Comparison of ENCODE assay signal across 8 cellular contexts in the genomic region with DNA sequence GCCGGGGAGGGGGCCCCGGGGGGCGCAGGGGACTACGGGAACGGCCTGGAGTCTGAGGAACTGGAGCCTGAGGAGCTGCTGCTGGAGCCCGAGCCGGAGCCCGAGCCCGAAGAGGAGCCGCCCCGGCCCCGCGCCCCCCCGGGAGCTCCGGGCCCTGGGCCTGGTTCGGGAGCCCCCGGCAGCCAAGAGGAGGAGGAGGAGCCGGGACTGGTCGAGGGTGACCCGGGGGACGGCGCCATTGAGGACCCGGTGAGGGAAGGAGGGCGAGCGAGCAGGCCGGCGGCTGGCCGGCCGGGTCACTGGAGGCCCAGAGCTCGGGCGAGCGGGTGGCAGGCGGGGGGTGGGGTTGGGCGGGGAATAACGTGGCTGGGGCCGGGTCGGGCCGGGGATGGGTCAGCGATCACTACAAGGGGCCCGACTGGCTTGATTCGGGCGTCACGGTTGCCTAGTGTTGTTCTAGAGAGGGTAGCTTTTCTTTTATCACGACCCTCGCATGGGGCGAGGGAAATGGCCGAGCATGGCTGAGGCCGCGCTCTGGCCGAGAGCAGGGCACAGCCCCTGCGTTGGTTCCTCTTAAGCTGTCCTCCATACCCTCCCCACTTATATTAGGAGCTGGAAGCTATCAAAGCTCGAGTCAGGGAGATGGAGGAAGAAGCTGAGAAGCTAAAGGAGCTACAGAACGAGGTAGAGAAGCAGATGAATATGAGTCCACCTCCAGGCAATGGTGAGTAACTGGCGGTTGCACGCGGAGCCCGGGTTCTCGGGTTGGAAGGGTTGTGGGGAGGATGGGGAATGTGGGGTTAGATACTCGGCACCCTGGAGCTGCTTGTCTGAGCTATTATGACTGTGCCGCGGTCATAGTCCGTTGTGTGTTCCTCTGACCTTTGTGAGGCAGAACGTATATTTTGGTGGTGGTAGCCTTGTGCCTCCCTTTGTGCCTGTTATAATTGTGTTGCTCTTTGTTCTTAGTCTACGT. TPM values are rescaled to one million over a fixed set of nuclear protein-coding genes. Genes with fewer than 3 reads are reported as not detected.
DNase-seq lines count a peak whose midpoint lies in the region; ATAC-seq and TF ChIP-seq lines count a peak whose summit lies in the region.

No MANE protein-coding gene starts in this region.

- H3K9me3 Mint-ChIP-seq in activated CD4-positive, alpha-beta T cell treated with anti-CD3 and anti-CD28 coated beads for 36 hours (ENCODE audit: low read depth): no peaks in the 10 kb centered on the region

- H3K27ac ChIP-seq in lung (ENCODE audit: low read depth in 1 of 2, low read length in 1 of 2): peak overlapping the region; percentile 94 to 97

- DNase-seq in DMS79 (lab: John Stamatoyannopoulos, UW) (peak; percentile 14), LNCaP clone FGC (ENCODE audit: low read depth) (no peak), dermis blood vessel endothelial cell (peak; percentile 58), lung (ENCODE audit: low spot score) (no peak), 8988T (no peak)
- peak; percentile 82 for DNase-seq in activated CD4-positive, alpha-beta T cell treated with anti-CD3 and anti-CD28 coated beads for 36 hours
- DNase-seq in stimulated activated CD8-positive, alpha-beta memory T cell treated with anti-CD3 and anti-CD28 coated beads, Interleukin-7, amount 100 ng/mL, for 4 hours (ENCODE audit: low read depth in 2 of 2): peak; percentile 34 to 37

- POLR2A ChIA-PET in activated CD4-positive, alpha-beta T cell treated with anti-CD3 and anti-CD28 coated beads for 36 hours (lab: Charles Lee): interaction anchor here (0.6 to 4.7 kb wide), 13 partner anchors 19 to 825 kb away, joined by 3 to 93 read pairs (median 4); partner anchors contain the start of genes ACIN1, C14orf119, HOMEZ and NGDN

- peak overlapping the region; percentile 94 for H3K27ac Mint-ChIP-seq in activated CD4-positive, alpha-beta T cell treated with anti-CD3 and anti-CD28 coated beads for 36 hours

- no peaks in the 10 kb centered on the region for H3K27me3 ChIP-seq in lung (ENCODE audit: control insufficient read depth, insufficient read depth)

- peaks cover 5% of the 10 kb centered on the region in 2 donors for H3K4me1 ChIP-seq in lung (ENCODE audit: control insufficient read depth in 2 of 2, insufficient read depth in 2 of 2, low read length in 2 of 2)

- CTCF ChIA-PET in activated CD4-positive, alpha-beta T cell treated with anti-CD3 and anti-CD28 coated beads for 36 hours (lab: Charles Lee): interaction anchor here (0.7 to 11.6 kb wide), 21 partner anchors 10 to 253 kb away, joined by 3 to 173 read pairs (median 4); partner anchors contain the start of genes AP1G2, HOMEZ, NGDN and PPP1R3E

- H3K36me3 ChIP-seq in lung (ENCODE audit: control insufficient read depth in 2 of 2, insufficient read depth in 2 of 2, low read length in 2 of 2): peaks cover 14 to 18% of the 10 kb centered on the region in 2 donors

- ATAC-seq in GM21576 (IDR thresholded peaks at IDR 0.05; ENCODE audit: unreplicated experiment) (peak; percentile 9), lung (ENCODE audit: insufficient read depth, low FRiP score) (peak; percentile 10)
- ATAC-seq in activated CD4-positive, alpha-beta T cell treated with anti-CD3 and anti-CD28 coated beads for 36 hours: peak; percentile 7

- peaks cover 25% of the 10 kb centered on the region for H3K4me1 Mint-ChIP-seq in activated CD4-positive, alpha-beta T cell treated with anti-CD3 and anti-CD28 coated beads for 36 hours

- WGBS in lung, 2 donors: 1% methylated on average over 50 to 64 of the region's 64 CpGs

- no peaks in the 10 kb centered on the region for H3K9me3 ChIP-seq in lung (ENCODE audit: control insufficient read depth in 2 of 2, insufficient read depth in 1 of 2, low read length in 1 of 2)

- peak overlapping the region; percentile 93 for H3K4me3 Mint-ChIP-seq in activated CD4-positive, alpha-beta T cell treated with anti-CD3 and anti-CD28 coated beads for 36 hours

- no peaks in the 10 kb centered on the region for H3K27me3 Mint-ChIP-seq in activated CD4-positive, alpha-beta T cell treated with anti-CD3 and anti-CD28 coated beads for 36 hours

- H3K4me3 ChIP-seq in LNCaP clone FGC (ENCODE audit: low read depth, low read length) (peak overlapping the region; percentile 67), lung (peak overlapping the region; percentile 70)

- H3K36me3 Mint-ChIP-seq in activated CD4-positive, alpha-beta T cell treated with anti-CD3 and anti-CD28 coated beads for 36 hours (ENCODE audit: low read depth): peaks cover 34% of the 10 kb centered on the region

- intact Hi-C loops in activated CD4-positive, alpha-beta T cell treated with anti-CD3 and anti-CD28 coated beads for 36 hours (cut with DNase I, micrococcal nuclease): loop anchor here (1.0 to 5.0 kb wide), 16 partner anchors 21 to 1938 kb away; partner anchors contain the start of genes HOMEZ (in 2 of the 2), NGDN (in 2 of the 2), THTPA (in 2 of the 2) and ACIN1 (in 1 of the 2)

- no peak for TF ChIP-seq CTCF in LNCaP clone FGC (IDR thresholded peaks at IDR 0.05; ENCODE audit: control insufficient read depth, extremely low read depth, insufficient read depth)
- TF ChIP-seq CTCF in lung (IDR thresholded peaks at IDR 0.05; ENCODE audit: control extremely low read depth, extremely low read depth): no peak

RNA-seq across cellular contexts. Expression of gene PABPN1, which starts 0.6 kb away (rescaled TPM):
- total RNA-seq in activated CD4-positive, alpha-beta T cell treated with anti-CD3 and anti-CD28 coated beads for 36 hours: 100 to 1,000 TPM; 237 to 338 TPM
- total RNA-seq in dermis blood vessel endothelial cell (71.5 and 93.9 TPM in 2 replicates), lung (100 to 1,000 TPM in 1 of 2 donors, 10 to 100 TPM in 1; 66.0 to 116 TPM)
- 100 to 1,000 TPM in 1 of 2 donors, 10 to 100 TPM in 1; 88.8 to 183 TPM for polyA plus RNA-seq in lung

RNA-seq across cellular contexts. Expression of gene BCL2L2, which starts 15.2 kb away (rescaled TPM):
- 1 to 10 TPM in 1 of 2 experiments, under 1 TPM in 1; 0.73 to 1.2 TPM for total RNA-seq in activated CD4-positive, alpha-beta T cell treated with anti-CD3 and anti-CD28 coated beads for 36 hours
- total RNA-seq in dermis blood vessel endothelial cell: 10.4 and 13.5 TPM in 2 replicates
- total RNA-seq in lung: 10 to 100 TPM; 20.8 to 52.8 TPM
- polyA plus RNA-seq in lung: 10 to 100 TPM; 31.0 to 48.6 TPM

RNA-seq across cellular contexts. Expression of gene PPP1R3E, which starts 19.2 kb away (rescaled TPM):
- total RNA-seq in activated CD4-positive, alpha-beta T cell treated with anti-CD3 and anti-CD28 coated beads for 36 hours: 10 to 100 TPM; 30.9 to 44.6 TPM
- total RNA-seq in dermis blood vessel endothelial cell (1.7 and 2.6 TPM in 2 replicates), lung (10 to 100 TPM in 1 of 2 donors, 1 to 10 TPM in 1; 7.5 to 14.5 TPM)
- polyA plus RNA-seq in lung: 10 to 100 TPM in 1 of 2 donors, 1 to 10 TPM in 1; 7.1 to 16.4 TPM

RNA-seq across cellular contexts. Expression of gene SLC22A17, which starts 30.8 kb away (rescaled TPM):
- 1 to 10 TPM; 4.7 to 5.3 TPM for total RNA-seq in activated CD4-positive, alpha-beta T cell treated with anti-CD3 and anti-CD28 coated beads for 36 hours
- 0.84 and 3.7 TPM in 2 replicates for total RNA-seq in dermis blood vessel endothelial cell
- 10 to 100 TPM; 13.4 to 27.3 TPM for total RNA-seq in lung
- 1 to 10 TPM; 5.4 to 6.0 TPM for polyA plus RNA-seq in lung

RNA-seq across cellular contexts. Expression of gene HOMEZ, which starts 35.9 kb away (rescaled TPM):
- total RNA-seq in activated CD4-positive, alpha-beta T cell treated with anti-CD3 and anti-CD28 coated beads for 36 hours: 10 to 100 TPM; 13.7 to 17.5 TPM
- total RNA-seq in dermis blood vessel endothelial cell (6.5 and 7.2 TPM in 2 replicates), lung (10 to 100 TPM in 1 of 2 donors, 1 to 10 TPM in 1; 6.1 to 13.4 TPM)
- polyA plus RNA-seq in lung: 1 to 10 TPM; 6.9 to 9.8 TPM

Comparison
In these comparisons a context has a peak if more than half of its experiments do, and no peak if none do; other contexts are left out.
1. DNase-seq: peak in DMS79 (single experiment), activated CD4-positive, alpha-beta T cell treated with anti-CD3 and anti-CD28 coated beads for 36 hours (single experiment), dermis blood vessel endothelial cell (single experiment) and stimulated activated CD8-positive, alpha-beta memory T cell treated with anti-CD3 and anti-CD28 coated beads, Interleukin-7, amount 100 ng/mL, for 4 hours (2 of 2); none in LNCaP clone FGC (single experiment), lung (single experiment) and 8988T (single experiment).
2. Peak in every context shown above with its lines, with median percentiles within 50 percentile points of each other: ATAC-seq.